17 cellular contexts compared by ENCODE assay signal in the genomic region with DNA sequence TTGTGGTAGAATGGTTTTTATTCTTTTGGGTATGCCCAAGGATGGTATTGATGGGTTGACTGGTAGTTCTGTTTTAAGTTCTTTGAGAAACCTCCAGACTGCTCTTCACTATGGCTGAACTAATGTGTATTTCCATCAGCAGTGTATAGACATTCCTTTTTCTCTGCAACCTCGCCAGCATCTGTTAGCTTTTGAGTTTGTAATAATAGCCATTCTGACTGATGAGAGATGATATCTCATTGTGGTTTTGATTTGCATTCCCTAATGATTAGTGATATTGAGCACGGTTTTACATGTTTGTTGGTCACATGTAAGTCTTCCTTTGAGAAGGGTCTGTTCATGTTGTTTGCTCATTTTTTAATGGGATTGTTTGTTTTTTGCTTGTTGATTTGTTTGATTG.
DNase-seq lines count a peak whose midpoint lies in the region; FAIRE-seq and TF ChIP-seq lines count a peak whose summit lies in the region.
"Had no signal": no experiment of that assay in that cellular context is flagged by ENCODE, and none has a peak within 500 bp of the region (broad histone marks: within the 10 kb centered on the region; RNA-seq: fewer than 3 reads in every experiment).

No MANE protein-coding gene starts in this region.

- 0 out of 2 replicates have a peak, but pooled peaks cover 3% of the 10 kb centered on the region for H3K9me2 ChIP-seq in MM.1S (replicated peaks; ENCODE audit: insufficient read depth, low read length)

- H3K4me2 ChIP-seq in astrocyte (ENCODE audit: low read length) (no peak overlapping the region), MM.1S (ENCODE audit: low read depth, low read length) (no peak overlapping the region)
- H3K4me2 ChIP-seq: A549 had no signal

- H3K9ac ChIP-seq in astrocyte (ENCODE audit: low read length) (no peak overlapping the region), MM.1S (ENCODE audit: low read length) (no peak overlapping the region)

- no peaks in the 10 kb centered on the region for H3K9me3 Mint-ChIP-seq in astrocyte (ENCODE audit: unreplicated experiment)
- peaks cover 0 to 5% (median 4%) of the 10 kb centered on the region in 7 donors for H3K9me3 Mint-ChIP-seq in CD14-positive monocyte

- H3K4me3 ChIP-seq in astrocyte (ENCODE audit: insufficient read depth, low read depth, low read length) (no peak overlapping the region), MM.1S (ENCODE audit: low read length) (no peak overlapping the region)
- H3K4me3 ChIP-seq: A549, GM12878 had no signal

- H3K27me3 ChIP-seq in astrocyte (ENCODE audit: insufficient read depth, low read length), result no peaks in the 10 kb centered on the region
- no peaks in the 10 kb centered on the region for H3K27me3 ChIP-seq in MM.1S (replicated peaks; ENCODE audit: insufficient read depth, low read length)

- no peak overlapping the region for H3K4me3 Mint-ChIP-seq in astrocyte (ENCODE audit: unreplicated experiment)
- H3K4me3 Mint-ChIP-seq in CD14-positive monocyte, result no peak overlapping the region
- H3K4me3 Mint-ChIP-seq: CD4-positive, alpha-beta memory T cell; HFFc6 had no signal

- H3K9me3 ChIP-seq in astrocyte (ENCODE audit: insufficient read depth, low read depth, low read length), result no peaks in the 10 kb centered on the region
- no peaks in the 10 kb centered on the region for H3K9me3 ChIP-seq in MM.1S (replicated peaks; ENCODE audit: insufficient read depth, low read length)
- H3K9me3 ChIP-seq: A549 had no signal

- H2AFZ ChIP-seq in astrocyte (ENCODE audit: low read depth, low read length) (no peak overlapping the region), MM.1S (ENCODE audit: low read length) (no peak overlapping the region)

- no peaks in the 10 kb centered on the region for H4K20me1 ChIP-seq in astrocyte (ENCODE audit: insufficient read depth, low read length)
- H4K20me1 ChIP-seq in MM.1S (ENCODE audit: insufficient read depth, low read length), result no peaks in the 10 kb centered on the region

- H3K27ac Mint-ChIP-seq in astrocyte (ENCODE audit: unreplicated experiment) (no peak overlapping the region), CD14-positive monocyte (no peak overlapping the region)
- H3K27ac Mint-ChIP-seq: CD4-positive, alpha-beta memory T cell; HFFc6 had no signal

- peak; percentile 13 for DNase-seq in NCI-H2171 treated with DMSO at 0.1 percent for 48 hours (lab: John Stamatoyannopoulos, UW)
- DNase-seq in NCI-H2171 (lab: John Stamatoyannopoulos, UW), result no peak
- peak; percentile 60 for DNase-seq in NCI-H526 treated with DMSO at 0.1 percent for 48 hours (lab: John Stamatoyannopoulos, UW)
- peak; percentile 0 for DNase-seq in astrocyte (ENCODE audit: low read depth)
- no peak for DNase-seq in CD14-positive monocyte (ENCODE audit: low spot score)
- no peak for DNase-seq in MM.1S
- no peak for DNase-seq in dedifferentiated amniotic fluid mesenchymal stem cell (ENCODE audit: extremely low spot score)
- DNase-seq: AML-193; CD4-positive, alpha-beta memory T cell; DMS79 treated with DMSO at 0.1 percent for 48 hours; GOT3; H7; HFFc6 had no signal

- no peaks in the 10 kb centered on the region for H3K27me3 Mint-ChIP-seq in astrocyte (ENCODE audit: low read depth, unreplicated experiment)
- no peaks in the 10 kb centered on the region for H3K27me3 Mint-ChIP-seq in CD14-positive monocyte (ENCODE audit: low read depth in 3 of 3)
- H3K27me3 Mint-ChIP-seq: CD4-positive, alpha-beta memory T cell had no signal

- H3K79me2 ChIP-seq in astrocyte (ENCODE audit: insufficient read depth, low read length), result no peaks in the 10 kb centered on the region
- H3K79me2 ChIP-seq in MM.1S (ENCODE audit: low read length), result no peaks in the 10 kb centered on the region

- no peak overlapping the region for H3K27ac ChIP-seq in astrocyte (ENCODE audit: low read depth, low read length)
- H3K27ac ChIP-seq in MM.1S (ENCODE audit: low read length), result no peak overlapping the region
- H3K27ac ChIP-seq: 22Rv1, A549, C4-2B had no signal

- no peak for FAIRE-seq in astrocyte (lab: Jason Lieb, UNC)
- FAIRE-seq: A549, GM12878 had no signal

- H3F3A ChIP-seq in MM.1S (ENCODE audit: insufficient read depth, low read length), result no peaks in the 10 kb centered on the region

- H3K4me1 Mint-ChIP-seq in astrocyte (ENCODE audit: low read depth, unreplicated experiment), result no peaks in the 10 kb centered on the region
- H3K4me1 Mint-ChIP-seq in CD14-positive monocyte, result no peaks in the 10 kb centered on the region
- H3K4me1 Mint-ChIP-seq: CD4-positive, alpha-beta memory T cell had no signal

- intact Hi-C loops in CD14-positive monocyte (cut with micrococcal nuclease), result no loop called here

- TF ChIP-seq CTCF in astrocyte (IDR thresholded peaks at IDR 0.05; ENCODE audit: insufficient read depth, low read depth, low read length) (no peak), CD14-positive monocyte (IDR thresholded peaks at IDR 0.05) (no peak), MM.1S (IDR thresholded peaks at IDR 0.05; ENCODE audit: low read length) (no peak)

- H3K36me3 ChIP-seq in astrocyte (ENCODE audit: insufficient read depth, low read length) (no peaks in the 10 kb centered on the region), MM.1S (replicated peaks; ENCODE audit: insufficient read depth, low read length) (no peaks in the 10 kb centered on the region)

- H3K36me3 Mint-ChIP-seq in astrocyte (ENCODE audit: low read depth, unreplicated experiment) (no peaks in the 10 kb centered on the region), CD14-positive monocyte (no peaks in the 10 kb centered on the region)
- H3K36me3 Mint-ChIP-seq: CD4-positive, alpha-beta memory T cell had no signal

- H3K4me1 ChIP-seq in astrocyte (ENCODE audit: insufficient read depth, low read length), result no peaks in the 10 kb centered on the region
- H3K4me1 ChIP-seq in MM.1S (ENCODE audit: low read length), result no peaks in the 10 kb centered on the region; the same call in 1 of the 2 replicates
- H3K4me1 ChIP-seq: A549 had no signal

Comparison
In these comparisons a context has a peak if more than half of its experiments do, and no peak if none do; other contexts are left out.
1. DNase-seq: peak in NCI-H2171 treated with DMSO at 0.1 percent for 48 hours (single experiment), NCI-H526 treated with DMSO at 0.1 percent for 48 hours (single experiment) and astrocyte (single experiment); none in NCI-H2171 (single experiment), CD14-positive monocyte (single experiment), MM.1S (single experiment) and dedifferentiated amniotic fluid mesenchymal stem cell (single experiment).